ENCODE assay signal across 8 cellular contexts in the genomic region with DNA sequence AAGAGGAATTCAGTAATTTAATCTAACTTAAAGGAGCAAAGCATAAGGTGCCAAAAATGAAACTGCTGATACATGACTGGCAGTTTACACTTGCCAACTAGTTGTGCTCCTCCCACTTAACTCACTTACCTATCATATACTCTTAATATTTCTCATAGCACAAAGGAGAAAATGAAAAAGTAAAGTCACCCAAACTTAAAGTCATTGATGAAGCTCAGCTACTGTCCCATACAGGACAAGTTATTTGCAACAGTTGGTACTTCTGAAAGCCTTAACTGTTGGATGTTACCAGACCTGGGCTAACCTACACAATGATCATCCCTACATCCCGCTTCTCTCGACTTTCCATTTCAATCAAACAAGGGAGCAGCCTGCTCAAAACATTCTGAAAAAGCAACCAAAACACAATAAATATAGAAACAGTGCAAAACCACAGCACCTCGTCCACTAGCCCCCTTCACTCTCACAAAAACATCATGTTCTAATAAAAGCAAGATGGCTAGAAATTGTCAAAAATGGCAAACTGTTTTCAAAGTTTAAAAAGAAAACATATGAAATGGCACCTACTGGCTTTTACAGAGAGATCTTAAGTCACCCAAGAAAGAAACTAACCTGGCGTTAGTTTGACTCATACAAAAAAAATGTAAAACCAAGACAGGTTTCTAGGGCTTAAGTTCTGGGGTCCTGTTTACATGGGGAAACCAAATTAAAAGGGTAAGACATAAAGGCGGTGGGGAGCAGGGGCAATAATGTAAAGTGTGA. TPM values are rescaled to one million over a fixed set of nuclear protein-coding genes. Genes with fewer than 3 reads are reported as not detected.
A peak's percentile ranks its signal among the peaks of the same experiment; 100 is the strongest.
DNase-seq lines count a peak whose midpoint lies in the region; ATAC-seq and TF ChIP-seq lines count a peak whose summit lies in the region.

No MANE protein-coding gene starts in this region.

- peaks cover 63% of the 10 kb centered on the region for H3K79me2 ChIP-seq in MM.1S (ENCODE audit: low read length)

- no peak overlapping the region for H2AFZ ChIP-seq in MM.1S (ENCODE audit: low read length)

- H3K4me1 ChIP-seq in MM.1S (ENCODE audit: low read length), result peaks cover 17% of the 10 kb centered on the region; the same call in 1 of the 2 replicates
- peaks cover 8 to 48% (median 34%) of the 10 kb centered on the region in 4 donors for H3K4me1 ChIP-seq in transverse colon

- peaks cover 22% of the 10 kb centered on the region for H3F3A ChIP-seq in MM.1S (ENCODE audit: insufficient read depth, low read length)

- H4K20me1 ChIP-seq in MM.1S (ENCODE audit: insufficient read depth, low read length), result peaks cover 26% of the 10 kb centered on the region

- H3K4me3 ChIP-seq in GM12865 (ENCODE audit: low read depth, low read length) (peak overlapping the region; percentile 99), MM.1S (ENCODE audit: low read length) (peak overlapping the region; percentile 74), brain microvascular endothelial cell (ENCODE audit: low read depth, low read length) (peak overlapping the region; percentile 97), lower leg skin (ENCODE audit: low read depth, poor library complexity, severe bottlenecking) (peak overlapping the region; percentile 71), transverse colon (peak overlapping the region; percentile 79 to 99 (median 97))

- WGBS in lower leg skin, 2 donors, result 1 to 3% methylated on average over 5 of the region's 5 CpGs
- 2% methylated on average over 5 of the region's 5 CpGs for whole genome bisulfite sequencing in transverse colon (ENCODE audit: low coverage in 1 of 2), 2 donors

- in situ Hi-C loops in brain microvascular endothelial cell (cut with HindIII; ENCODE audit: low pct_ligation_motif_present, low sequenced_read_pairs) (no loop called here), transverse colon (cut with MboI; ENCODE audit: low pct_ligation_motif_present in 1 of 4, low pct_unique_long_range_greater_than_20kb in 1 of 4, low sequenced_read_pairs in 3 of 4) (loop anchor here in 1 of 4 donors (10.0 kb wide), 2 partner anchors 129 to 199 kb away; a partner anchor contains a TSS)

- H3K9ac ChIP-seq in MM.1S (ENCODE audit: low read length), result peak overlapping the region; percentile 58

- peak overlapping the region; percentile 84 for H3K4me2 ChIP-seq in MM.1S (ENCODE audit: low read depth, low read length)

- no peaks in the 10 kb centered on the region; the same call in 1 of the 2 replicates for H3K36me3 ChIP-seq in MM.1S (replicated peaks; ENCODE audit: insufficient read depth, low read length)
- peaks cover 9% of the 10 kb centered on the region for H3K36me3 ChIP-seq in brain microvascular endothelial cell (replicated peaks)
- peaks cover 0 to 8% (median 0%) of the 10 kb centered on the region in 4 donors for H3K36me3 ChIP-seq in transverse colon

- H3K27me3 ChIP-seq in MM.1S (replicated peaks; ENCODE audit: insufficient read depth, low read length) (no peaks in the 10 kb centered on the region), brain microvascular endothelial cell (replicated peaks) (no peaks in the 10 kb centered on the region), transverse colon (no peaks in the 10 kb centered on the region)

- intact Hi-C loops in lower leg skin (cut with DNase I; ENCODE audit: low total_unique reads) (loop anchor here (5.0 kb wide), 1 partner anchor 192 kb away; no protein-coding TSS in a partner anchor), transverse colon (cut with DNase I; ENCODE audit: low total_unique reads) (loop anchor here (2.0 kb wide), 1 partner anchor 135 kb away; no protein-coding TSS in a partner anchor)

- TF ChIP-seq EP300 in transverse colon (IDR thresholded peaks at IDR 0.05; ENCODE audit: low read depth), result no peak

- TF ChIP-seq CTCF in GM12865 (IDR thresholded peaks at IDR 0.05; ENCODE audit: insufficient read depth, low read depth, low read length, missing control alignments), result no peak
- no peak for TF ChIP-seq CTCF in MM.1S (IDR thresholded peaks at IDR 0.05; ENCODE audit: low read length)
- TF ChIP-seq CTCF in brain microvascular endothelial cell (IDR thresholded peaks at IDR 0.05; ENCODE audit: low read depth, low read length, missing control alignments), result no peak
- no peak for TF ChIP-seq CTCF in lower leg skin (IDR thresholded peaks at IDR 0.05)
- TF ChIP-seq CTCF in transverse colon (IDR thresholded peaks at IDR 0.05), result no peak

- peak; percentile 42 for DNase-seq in GM12865 (ENCODE audit: low read depth)
- DNase-seq in MM.1S, result peak; percentile 71
- no peak for DNase-seq in brain microvascular endothelial cell
- DNase-seq in lower leg skin (ENCODE audit: low spot score in 2 of 2), result no peak
- DNase-seq in transverse colon, result no peak
- no peak for DNase-seq in activated CD8-positive, alpha-beta memory T cell treated with anti-CD3 and anti-CD28 coated beads, Interleukin-2, amount 50 U/mL, for 48 hours

- no peaks in the 10 kb centered on the region for H3K9me2 ChIP-seq in MM.1S (replicated peaks; ENCODE audit: insufficient read depth, low read length)

- H3K27ac ChIP-seq in MM.1S (ENCODE audit: low read length), result peak overlapping the region; percentile 60
- H3K27ac ChIP-seq in brain microvascular endothelial cell, result peak overlapping the region; percentile 55
- H3K27ac ChIP-seq in transverse colon, result peak overlapping the region; percentile 99 to 100 (median 100)

- ATAC-seq in HG03378 (IDR thresholded peaks at IDR 0.05; ENCODE audit: unreplicated experiment) (no peak), GM21737 (IDR thresholded peaks at IDR 0.05; ENCODE audit: unreplicated experiment) (no peak)

- H3K9me3 ChIP-seq in MM.1S (replicated peaks; ENCODE audit: insufficient read depth, low read length) (no peaks in the 10 kb centered on the region), transverse colon (no peaks in the 10 kb centered on the region)

- TF ChIP-seq POLR2A in lower leg skin (IDR thresholded peaks at IDR 0.05) (no peak), transverse colon (IDR thresholded peaks at IDR 0.05) (no peak)

RNA-seq across cellular contexts. Expression of a gene that starts 0.9 kb away (rescaled TPM):
- total RNA-seq in lower leg skin, result 10 to 100 TPM; 54.2 to 83.6 (median 61.8) TPM
- total RNA-seq in transverse colon, result 100 to 1,000 TPM in 3 of 4 donors, 10 to 100 TPM in 1; 75.0 to 131 (median 105) TPM

Comparison
In these comparisons a context has a peak if more than half of its experiments do, and no peak if none do; other contexts are left out.
1. DNase-seq: peak in GM12865 (single experiment) and MM.1S (single experiment); none in brain microvascular endothelial cell (single experiment), lower leg skin (0 of 2), transverse colon (single experiment) and activated CD8-positive, alpha-beta memory T cell treated with anti-CD3 and anti-CD28 coated beads, Interleukin-2, amount 50 U/mL, for 48 hours (single experiment).
2. Peak in every context shown above with its lines, with median percentiles within 50 percentile points of each other: H3K4me3 ChIP-seq and H3K27ac ChIP-seq.